ENCODE assay signal across 8 cellular contexts in genomic region chr15:90400759-90401314, GRCh38. TPM values are rescaled to one million over a fixed set of nuclear protein-coding genes. Genes with fewer than 3 reads are reported as not detected.
A peak's percentile ranks its signal among the peaks of the same experiment; 100 is the strongest.
DNase-seq lines count a peak whose midpoint lies in the region; ATAC-seq and TF ChIP-seq lines count a peak whose summit lies in the region.

No MANE protein-coding gene starts in this region.

- intact Hi-C loops in Caco-2 (cut with micrococcal nuclease; ENCODE audit: unreplicated experiment) (loop anchor here (1.0 kb wide), 1 partner anchor 11 kb away; no protein-coding TSS in a partner anchor), thyroid gland (cut with DNase I) (no loop called here)

- ATAC-seq in HG03571 (IDR thresholded peaks at IDR 0.05; ENCODE audit: unreplicated experiment), result peak; percentile 89
- peak; percentile 91 to 99 for ATAC-seq in naive thymus-derived CD8-positive, alpha-beta T cell

- H3K9me3 ChIP-seq in Caco-2, result no peaks in the 10 kb centered on the region
- H3K9me3 ChIP-seq in thyroid gland, result no peaks in the 10 kb centered on the region

- H3K4me1 Mint-ChIP-seq in Caco-2 (ENCODE audit: low read depth, unreplicated experiment), result peaks cover 33% of the 10 kb centered on the region
- peaks cover 16 to 87% (median 61%) of the 10 kb centered on the region in 4 donors for H3K4me1 Mint-ChIP-seq in naive thymus-derived CD8-positive, alpha-beta T cell

- peak overlapping the region; percentile 96 for H3K27ac Mint-ChIP-seq in Caco-2 (ENCODE audit: unreplicated experiment)
- peak overlapping the region; percentile 96 to 99 (median 98) for H3K27ac Mint-ChIP-seq in naive thymus-derived CD8-positive, alpha-beta T cell

- H3K4me1 ChIP-seq in Caco-2, result peaks cover 41% of the 10 kb centered on the region
- peaks cover 78 to 80% of the 10 kb centered on the region in 2 donors for H3K4me1 ChIP-seq in thyroid gland

- no peaks in the 10 kb centered on the region for H3K27me3 ChIP-seq in Caco-2 (replicated peaks; ENCODE audit: control insufficient read depth, insufficient read depth, low read length)
- H3K27me3 ChIP-seq in thyroid gland, result no peaks in the 10 kb centered on the region

- H3K27me3 Mint-ChIP-seq in Caco-2 (ENCODE audit: insufficient read depth, unreplicated experiment), result no peaks in the 10 kb centered on the region
- H3K27me3 Mint-ChIP-seq in naive thymus-derived CD8-positive, alpha-beta T cell, result no peaks in the 10 kb centered on the region

- WGBS in thyroid gland, 2 donors, result 5 to 8% methylated on average over 7 of the region's 7 CpGs

- H3K36me3 ChIP-seq in Caco-2 (ENCODE audit: control insufficient read depth, insufficient read depth, low read length), result no peaks in the 10 kb centered on the region
- no peaks in the 10 kb centered on the region for H3K36me3 ChIP-seq in thyroid gland

- H3K36me3 Mint-ChIP-seq in Caco-2 (ENCODE audit: insufficient read depth, unreplicated experiment), result peaks cover 16% of the 10 kb centered on the region
- H3K36me3 Mint-ChIP-seq in naive thymus-derived CD8-positive, alpha-beta T cell, result peaks cover 0 to 9% (median 5%) of the 10 kb centered on the region in 3 donors

- POLR2A ChIA-PET in Caco-2 (lab: Charles Lee), result interaction anchor here (1.4 to 3.1 kb wide), 3 partner anchors 12 to 13 kb away, joined by 3 to 19 read pairs (median 7); partner anchors contain the start of gene IQGAP1
- POLR2A ChIA-PET in naive thymus-derived CD8-positive, alpha-beta T cell (lab: Charles Lee), result interaction anchor here (0.6 to 4.8 kb wide), 6 partner anchors 10 to 107 kb away, joined by 3 to 40 read pairs (median 4); partner anchors contain the start of gene IQGAP1

- peak overlapping the region; percentile 33 for H3K4me3 Mint-ChIP-seq in Caco-2 (ENCODE audit: unreplicated experiment)
- peak overlapping the region; percentile 50 to 85 (median 78) for H3K4me3 Mint-ChIP-seq in naive thymus-derived CD8-positive, alpha-beta T cell

- DNase-seq in Caco-2 (peak; percentile 80 to 84), GM20000 (ENCODE audit: low spot score) (peak; percentile 79), NCI-H774 (lab: John Stamatoyannopoulos, UW) (peak; percentile 83), erythroblast (lab: John Stamatoyannopoulos, UW) (peak; percentile 62), thyroid gland (peak; percentile 83 to 85)
- DNase-seq in activated CD8-positive, alpha-beta memory T cell treated with anti-CD3 and anti-CD28 coated beads, Interleukin-2, amount 50 U/mL, for 4 hours, result peak; percentile 47
- DNase-seq in naive thymus-derived CD8-positive, alpha-beta T cell, result peak; percentile 28 to 91 (median 74)

- H3K4me3 ChIP-seq in Caco-2 (ENCODE audit: low read depth, low read length), result no peak overlapping the region
- no peak overlapping the region for H3K4me3 ChIP-seq in thyroid gland (replicated peaks in 1 of 3)

- peak overlapping the region; percentile 86 to 99 (median 92) for H3K27ac ChIP-seq in thyroid gland

- no peaks in the 10 kb centered on the region for H3K9me3 Mint-ChIP-seq in Caco-2 (ENCODE audit: unreplicated experiment)
- H3K9me3 Mint-ChIP-seq in naive thymus-derived CD8-positive, alpha-beta T cell, result no peaks in the 10 kb centered on the region

- CTCF ChIA-PET in Caco-2 (lab: Charles Lee), result interaction anchor here (1.4 kb wide), 1 partner anchor 13 kb away, joined by 12 read pairs; the partner anchor contains the start of gene IQGAP1

- TF ChIP-seq POLR2A in erythroblast (IDR thresholded peaks at IDR 0.05; ENCODE audit: low read length) (no peak), thyroid gland (IDR thresholded peaks at IDR 0.05) (peak in 1 of 2 donors; percentile 65)

- BruUV-seq in Caco-2 (replicated peaks; lab: Mats Ljungman, UMichigan), result no TSS peak

- no peak for TF ChIP-seq CTCF in Caco-2 (IDR thresholded peaks at IDR 0.05; ENCODE audit: insufficient read depth in 1 of 2, low read depth in 1 of 2, low read length in 1 of 2, severe bottlenecking in 1 of 2, unreplicated experiment in 1 of 2)
- no peak for TF ChIP-seq CTCF in GM20000 (IDR thresholded peaks at IDR 0.05; ENCODE audit: extremely low read depth, missing control alignments)
- no peak for TF ChIP-seq CTCF in thyroid gland (IDR thresholded peaks at IDR 0.05)

RNA-seq across cellular contexts. Expression of gene IQGAP1, which starts 12.8 kb away (rescaled TPM):
- total RNA-seq in Caco-2 (2022) (142 and 150 TPM in 2 replicates), thyroid gland (100 to 1,000 TPM; 222 to 290 (median 247) TPM)
- 100 to 1,000 TPM; 101 to 110 TPM for total RNA-seq in naive thymus-derived CD8-positive, alpha-beta T cell
- 100 to 1,000 TPM in 1 of 3 donors, 10 to 100 TPM in 2; 73.9 to 126 (median 74.2) TPM for polyA plus RNA-seq in naive thymus-derived CD8-positive, alpha-beta T cell

RNA-seq across cellular contexts. Expression of gene ZNF774, which starts 48.8 kb away (rescaled TPM):
- total RNA-seq in Caco-2 (2022) (9.4 and 11.9 TPM in 2 replicates), thyroid gland (10 to 100 TPM in 1 of 4 donors, 1 to 10 TPM in 3; 3.6 to 13.1 (median 5.5) TPM)
- 1 to 10 TPM in 1 of 2 experiments, under 1 TPM in 1; 0.42 to 1.5 TPM for total RNA-seq in naive thymus-derived CD8-positive, alpha-beta T cell
- under 1 TPM in 2 of 3 donors, not detected in 1; 0.13 to 0.89 TPM for polyA plus RNA-seq in naive thymus-derived CD8-positive, alpha-beta T cell
